1 cellular context compared by ENCODE assay signal in the genomic region with DNA sequence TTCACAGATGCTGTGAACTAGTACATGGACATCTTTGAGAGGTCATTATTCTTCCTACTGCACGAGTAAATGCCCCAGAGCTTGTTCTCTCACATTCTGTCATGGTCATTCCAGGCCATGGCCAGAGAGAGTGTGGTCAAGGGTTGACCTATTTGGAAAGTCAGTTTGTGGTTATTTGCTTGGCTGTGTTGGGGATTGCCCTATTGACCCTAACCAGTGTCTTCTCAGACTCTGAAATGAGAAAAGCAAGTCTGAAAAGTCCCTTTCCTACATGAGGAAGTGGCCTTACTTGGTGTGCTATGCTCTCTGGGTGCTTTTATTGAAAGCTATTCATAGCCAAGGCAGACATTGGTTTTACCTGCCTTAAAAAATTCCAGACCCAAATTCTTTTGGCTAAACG.
TF ChIP-seq lines count a peak whose summit lies in the region.

No MANE protein-coding gene starts in this region.

TF ChIP-seq in GM12878, 131 proteins besides CTCF, POLR2A, EP300 and RAD21 (continued from another document and continues in another):
- TF ChIP-seq, protein P1, sequence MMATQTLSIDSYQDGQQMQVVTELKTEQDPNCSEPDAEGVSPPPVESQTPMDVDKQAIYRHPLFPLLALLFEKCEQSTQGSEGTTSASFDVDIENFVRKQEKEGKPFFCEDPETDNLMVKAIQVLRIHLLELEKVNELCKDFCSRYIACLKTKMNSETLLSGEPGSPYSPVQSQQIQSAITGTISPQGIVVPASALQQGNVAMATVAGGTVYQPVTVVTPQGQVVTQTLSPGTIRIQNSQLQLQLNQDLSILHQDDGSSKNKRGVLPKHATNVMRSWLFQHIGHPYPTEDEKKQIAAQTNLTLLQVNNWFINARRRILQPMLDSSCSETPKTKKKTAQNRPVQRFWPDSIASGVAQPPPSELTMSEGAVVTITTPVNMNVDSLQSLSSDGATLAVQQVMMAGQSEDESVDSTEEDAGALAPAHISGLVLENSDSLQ (IDR thresholded peaks at IDR 0.05): no peak
- peak in 1 of 2 experiments; percentile 54; a peak in 1 of 4 replicates for TF ChIP-seq BHLHE40 (IDR thresholded peaks at IDR 0.05; ENCODE audit: borderline replicate concordance in 1 of 2, low read depth in 2 of 2, low read length in 1 of 2)
- TF ChIP-seq EED (IDR thresholded peaks at IDR 0.05; ENCODE audit: low read depth): peak; percentile 92
- TF ChIP-seq POLR2AphosphoS5 (IDR thresholded peaks at IDR 0.05; ENCODE audit: low read length): no peak
- no peak for TF ChIP-seq SMAD1 (IDR thresholded peaks at IDR 0.05; ENCODE audit: low read depth, partially characterized antibody)
- TF ChIP-seq, protein P2, sequence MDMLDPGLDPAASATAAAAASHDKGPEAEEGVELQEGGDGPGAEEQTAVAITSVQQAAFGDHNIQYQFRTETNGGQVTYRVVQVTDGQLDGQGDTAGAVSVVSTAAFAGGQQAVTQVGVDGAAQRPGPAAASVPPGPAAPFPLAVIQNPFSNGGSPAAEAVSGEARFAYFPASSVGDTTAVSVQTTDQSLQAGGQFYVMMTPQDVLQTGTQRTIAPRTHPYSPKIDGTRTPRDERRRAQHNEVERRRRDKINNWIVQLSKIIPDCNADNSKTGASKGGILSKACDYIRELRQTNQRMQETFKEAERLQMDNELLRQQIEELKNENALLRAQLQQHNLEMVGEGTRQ (IDR thresholded peaks at IDR 0.05; ENCODE audit: borderline replicate concordance, low read depth, low read length): no peak
- TF ChIP-seq RBBP5 (conservative IDR thresholded peaks at IDR 0.05): no peak
- peak; percentile 90 for TF ChIP-seq NFIC (IDR thresholded peaks at IDR 0.05; ENCODE audit: low read depth, low read length)
- TF ChIP-seq MTA3 (IDR thresholded peaks at IDR 0.05; ENCODE audit: borderline replicate concordance, low read length): no peak; the same call in 1 of the 2 replicates
- no peak for TF ChIP-seq ASH2L (IDR thresholded peaks at IDR 0.05; ENCODE audit: borderline replicate concordance, low read depth)
- TF ChIP-seq, protein P3, sequence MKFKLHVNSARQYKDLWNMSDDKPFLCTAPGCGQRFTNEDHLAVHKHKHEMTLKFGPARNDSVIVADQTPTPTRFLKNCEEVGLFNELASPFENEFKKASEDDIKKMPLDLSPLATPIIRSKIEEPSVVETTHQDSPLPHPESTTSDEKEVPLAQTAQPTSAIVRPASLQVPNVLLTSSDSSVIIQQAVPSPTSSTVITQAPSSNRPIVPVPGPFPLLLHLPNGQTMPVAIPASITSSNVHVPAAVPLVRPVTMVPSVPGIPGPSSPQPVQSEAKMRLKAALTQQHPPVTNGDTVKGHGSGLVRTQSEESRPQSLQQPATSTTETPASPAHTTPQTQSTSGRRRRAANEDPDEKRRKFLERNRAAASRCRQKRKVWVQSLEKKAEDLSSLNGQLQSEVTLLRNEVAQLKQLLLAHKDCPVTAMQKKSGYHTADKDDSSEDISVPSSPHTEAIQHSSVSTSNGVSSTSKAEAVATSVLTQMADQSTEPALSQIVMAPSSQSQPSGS (IDR thresholded peaks at IDR 0.05; ENCODE audit: low read length): peak; percentile 75
- no peak for TF ChIP-seq LARP7 (IDR thresholded peaks at IDR 0.05)
- no peak for TF ChIP-seq NRF1 (conservative IDR thresholded peaks at IDR 0.05; ENCODE audit: low read depth, low read length)
- peak; percentile 94 for TF ChIP-seq BCL11A (IDR thresholded peaks at IDR 0.05; ENCODE audit: low read depth, low read length)
- TF ChIP-seq, protein P4, sequence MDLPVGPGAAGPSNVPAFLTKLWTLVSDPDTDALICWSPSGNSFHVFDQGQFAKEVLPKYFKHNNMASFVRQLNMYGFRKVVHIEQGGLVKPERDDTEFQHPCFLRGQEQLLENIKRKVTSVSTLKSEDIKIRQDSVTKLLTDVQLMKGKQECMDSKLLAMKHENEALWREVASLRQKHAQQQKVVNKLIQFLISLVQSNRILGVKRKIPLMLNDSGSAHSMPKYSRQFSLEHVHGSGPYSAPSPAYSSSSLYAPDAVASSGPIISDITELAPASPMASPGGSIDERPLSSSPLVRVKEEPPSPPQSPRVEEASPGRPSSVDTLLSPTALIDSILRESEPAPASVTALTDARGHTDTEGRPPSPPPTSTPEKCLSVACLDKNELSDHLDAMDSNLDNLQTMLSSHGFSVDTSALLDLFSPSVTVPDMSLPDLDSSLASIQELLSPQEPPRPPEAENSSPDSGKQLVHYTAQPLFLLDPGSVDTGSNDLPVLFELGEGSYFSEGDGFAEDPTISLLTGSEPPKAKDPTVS (IDR thresholded peaks at IDR 0.05; ENCODE audit: low read depth, low read length): no peak
- TF ChIP-seq, protein P5, sequence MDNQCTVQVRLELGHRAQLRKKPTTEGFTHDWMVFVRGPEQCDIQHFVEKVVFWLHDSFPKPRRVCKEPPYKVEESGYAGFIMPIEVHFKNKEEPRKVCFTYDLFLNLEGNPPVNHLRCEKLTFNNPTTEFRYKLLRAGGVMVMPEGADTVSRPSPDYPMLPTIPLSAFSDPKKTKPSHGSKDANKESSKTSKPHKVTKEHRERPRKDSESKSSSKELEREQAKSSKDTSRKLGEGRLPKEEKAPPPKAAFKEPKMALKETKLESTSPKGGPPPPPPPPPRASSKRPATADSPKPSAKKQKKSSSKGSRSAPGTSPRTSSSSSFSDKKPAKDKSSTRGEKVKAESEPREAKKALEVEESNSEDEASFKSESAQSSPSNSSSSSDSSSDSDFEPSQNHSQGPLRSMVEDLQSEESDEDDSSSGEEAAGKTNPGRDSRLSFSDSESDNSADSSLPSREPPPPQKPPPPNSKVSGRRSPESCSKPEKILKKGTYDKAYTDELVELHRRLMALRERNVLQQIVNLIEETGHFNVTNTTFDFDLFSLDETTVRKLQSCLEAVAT (IDR thresholded peaks at IDR 0.05): peak; percentile 70; the same call in 1 of the 2 replicates
- no peak for TF ChIP-seq SREBF1 (IDR thresholded peaks at IDR 0.05; ENCODE audit: low read length)
- peak; percentile 48 to 92 for TF ChIP-seq SRF (IDR thresholded peaks at IDR 0.05; ENCODE audit: low read depth in 2 of 2, low read length in 2 of 2)
- peak; percentile 64; the same call in 1 of the 2 replicates for TF ChIP-seq GATAD2B (conservative IDR thresholded peaks at IDR 0.05; ENCODE audit: low read depth)
- TF ChIP-seq, protein P6, sequence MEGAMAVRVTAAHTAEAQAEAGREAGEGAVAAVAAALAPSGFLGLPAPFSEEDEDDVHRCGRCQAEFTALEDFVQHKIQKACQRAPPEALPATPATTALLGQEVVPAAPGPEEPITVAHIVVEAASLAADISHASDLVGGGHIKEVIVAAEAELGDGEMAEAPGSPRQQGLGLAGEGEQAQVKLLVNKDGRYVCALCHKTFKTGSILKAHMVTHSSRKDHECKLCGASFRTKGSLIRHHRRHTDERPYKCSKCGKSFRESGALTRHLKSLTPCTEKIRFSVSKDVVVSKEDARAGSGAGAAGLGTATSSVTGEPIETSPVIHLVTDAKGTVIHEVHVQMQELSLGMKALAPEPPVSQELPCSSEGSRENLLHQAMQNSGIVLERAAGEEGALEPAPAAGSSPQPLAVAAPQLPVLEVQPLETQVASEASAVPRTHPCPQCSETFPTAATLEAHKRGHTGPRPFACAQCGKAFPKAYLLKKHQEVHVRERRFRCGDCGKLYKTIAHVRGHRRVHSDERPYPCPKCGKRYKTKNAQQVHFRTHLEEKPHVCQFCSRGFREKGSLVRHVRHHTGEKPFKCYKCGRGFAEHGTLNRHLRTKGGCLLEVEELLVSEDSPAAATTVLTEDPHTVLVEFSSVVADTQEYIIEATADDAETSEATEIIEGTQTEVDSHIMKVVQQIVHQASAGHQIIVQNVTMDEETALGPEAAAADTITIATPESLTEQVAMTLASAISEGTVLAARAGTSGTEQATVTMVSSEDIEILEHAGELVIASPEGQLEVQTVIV (IDR thresholded peaks at IDR 0.05; ENCODE audit: borderline replicate concordance, partially characterized antibody): no peak
- no peak for TF ChIP-seq ZNF24 (IDR thresholded peaks at IDR 0.05)
- TF ChIP-seq, protein P7, sequence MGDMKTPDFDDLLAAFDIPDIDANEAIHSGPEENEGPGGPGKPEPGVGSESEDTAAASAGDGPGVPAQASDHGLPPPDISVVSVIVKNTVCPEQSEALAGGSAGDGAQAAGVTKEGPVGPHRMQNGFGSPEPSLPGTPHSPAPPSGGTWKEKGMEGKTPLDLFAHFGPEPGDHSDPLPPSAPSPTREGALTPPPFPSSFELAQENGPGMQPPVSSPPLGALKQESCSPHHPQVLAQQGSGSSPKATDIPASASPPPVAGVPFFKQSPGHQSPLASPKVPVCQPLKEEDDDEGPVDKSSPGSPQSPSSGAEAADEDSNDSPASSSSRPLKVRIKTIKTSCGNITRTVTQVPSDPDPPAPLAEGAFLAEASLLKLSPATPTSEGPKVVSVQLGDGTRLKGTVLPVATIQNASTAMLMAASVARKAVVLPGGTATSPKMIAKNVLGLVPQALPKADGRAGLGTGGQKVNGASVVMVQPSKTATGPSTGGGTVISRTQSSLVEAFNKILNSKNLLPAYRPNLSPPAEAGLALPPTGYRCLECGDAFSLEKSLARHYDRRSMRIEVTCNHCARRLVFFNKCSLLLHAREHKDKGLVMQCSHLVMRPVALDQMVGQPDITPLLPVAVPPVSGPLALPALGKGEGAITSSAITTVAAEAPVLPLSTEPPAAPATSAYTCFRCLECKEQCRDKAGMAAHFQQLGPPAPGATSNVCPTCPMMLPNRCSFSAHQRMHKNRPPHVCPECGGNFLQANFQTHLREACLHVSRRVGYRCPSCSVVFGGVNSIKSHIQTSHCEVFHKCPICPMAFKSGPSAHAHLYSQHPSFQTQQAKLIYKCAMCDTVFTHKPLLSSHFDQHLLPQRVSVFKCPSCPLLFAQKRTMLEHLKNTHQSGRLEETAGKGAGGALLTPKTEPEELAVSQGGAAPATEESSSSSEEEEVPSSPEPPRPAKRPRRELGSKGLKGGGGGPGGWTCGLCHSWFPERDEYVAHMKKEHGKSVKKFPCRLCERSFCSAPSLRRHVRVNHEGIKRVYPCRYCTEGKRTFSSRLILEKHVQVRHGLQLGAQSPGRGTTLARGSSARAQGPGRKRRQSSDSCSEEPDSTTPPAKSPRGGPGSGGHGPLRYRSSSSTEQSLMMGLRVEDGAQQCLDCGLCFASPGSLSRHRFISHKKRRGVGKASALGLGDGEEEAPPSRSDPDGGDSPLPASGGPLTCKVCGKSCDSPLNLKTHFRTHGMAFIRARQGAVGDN (IDR thresholded peaks at IDR 0.05): no peak
- TF ChIP-seq STAT1 (conservative IDR thresholded peaks at IDR 0.05): no peak
- TF ChIP-seq TBL1XR1 (IDR thresholded peaks at IDR 0.05; ENCODE audit: low read depth, low read length): no peak; the same call in 1 of the 2 replicates
- TF ChIP-seq, protein P8, sequence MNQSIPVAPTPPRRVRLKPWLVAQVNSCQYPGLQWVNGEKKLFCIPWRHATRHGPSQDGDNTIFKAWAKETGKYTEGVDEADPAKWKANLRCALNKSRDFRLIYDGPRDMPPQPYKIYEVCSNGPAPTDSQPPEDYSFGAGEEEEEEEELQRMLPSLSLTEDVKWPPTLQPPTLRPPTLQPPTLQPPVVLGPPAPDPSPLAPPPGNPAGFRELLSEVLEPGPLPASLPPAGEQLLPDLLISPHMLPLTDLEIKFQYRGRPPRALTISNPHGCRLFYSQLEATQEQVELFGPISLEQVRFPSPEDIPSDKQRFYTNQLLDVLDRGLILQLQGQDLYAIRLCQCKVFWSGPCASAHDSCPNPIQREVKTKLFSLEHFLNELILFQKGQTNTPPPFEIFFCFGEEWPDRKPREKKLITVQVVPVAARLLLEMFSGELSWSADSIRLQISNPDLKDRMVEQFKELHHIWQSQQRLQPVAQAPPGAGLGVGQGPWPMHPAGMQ (IDR thresholded peaks at IDR 0.05; ENCODE audit: borderline replicate concordance): no peak
- TF ChIP-seq, protein P9, sequence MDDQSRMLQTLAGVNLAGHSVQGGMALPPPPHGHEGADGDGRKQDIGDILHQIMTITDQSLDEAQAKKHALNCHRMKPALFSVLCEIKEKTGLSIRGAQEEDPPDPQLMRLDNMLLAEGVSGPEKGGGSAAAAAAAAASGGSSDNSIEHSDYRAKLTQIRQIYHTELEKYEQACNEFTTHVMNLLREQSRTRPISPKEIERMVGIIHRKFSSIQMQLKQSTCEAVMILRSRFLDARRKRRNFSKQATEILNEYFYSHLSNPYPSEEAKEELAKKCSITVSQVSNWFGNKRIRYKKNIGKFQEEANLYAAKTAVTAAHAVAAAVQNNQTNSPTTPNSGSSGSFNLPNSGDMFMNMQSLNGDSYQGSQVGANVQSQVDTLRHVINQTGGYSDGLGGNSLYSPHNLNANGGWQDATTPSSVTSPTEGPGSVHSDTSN (IDR thresholded peaks at IDR 0.05; ENCODE audit: insufficient replicate concordance, low read depth, low read length): no peak
- no peak for TF ChIP-seq WRNIP1 (IDR thresholded peaks at IDR 0.05; ENCODE audit: borderline replicate concordance, low read depth, low read length)
- TF ChIP-seq HCFC1 (IDR thresholded peaks at IDR 0.05; ENCODE audit: low read length): no peak
- TF ChIP-seq CBX3 (IDR thresholded peaks at IDR 0.05; ENCODE audit: borderline replicate concordance, low read depth): no peak
- TF ChIP-seq ATF7 (IDR thresholded peaks at IDR 0.05; ENCODE audit: low read depth): no peak
- peak; percentile 78 for TF ChIP-seq IRF4 (IDR thresholded peaks at IDR 0.05; ENCODE audit: low read depth, low read length)
- peak; percentile 70; the same call in 1 of the 2 replicates for TF ChIP-seq PAX5 (IDR thresholded peaks at IDR 0.05; ENCODE audit: borderline replicate concordance, low read depth, low read length)
- TF ChIP-seq SIN3A (IDR thresholded peaks at IDR 0.05; ENCODE audit: low read depth, low read length): no peak
- no peak for TF ChIP-seq TCF7 (IDR thresholded peaks at IDR 0.05; ENCODE audit: borderline replicate concordance)
- TF ChIP-seq BACH1 (IDR thresholded peaks at IDR 0.05; ENCODE audit: borderline replicate concordance): no peak
- TF ChIP-seq MEF2A (IDR thresholded peaks at IDR 0.05; ENCODE audit: insufficient read depth, low read depth, low read length): peak; percentile 53
- TF ChIP-seq PML (IDR thresholded peaks at IDR 0.05; ENCODE audit: low read length): no peak
- peak; percentile 91 for TF ChIP-seq FOXM1 (IDR thresholded peaks at IDR 0.05; ENCODE audit: low read depth, low read length)
- no peak for TF ChIP-seq SMC3 (IDR thresholded peaks at IDR 0.05; ENCODE audit: borderline replicate concordance, low read length)
- TF ChIP-seq, protein P10, sequence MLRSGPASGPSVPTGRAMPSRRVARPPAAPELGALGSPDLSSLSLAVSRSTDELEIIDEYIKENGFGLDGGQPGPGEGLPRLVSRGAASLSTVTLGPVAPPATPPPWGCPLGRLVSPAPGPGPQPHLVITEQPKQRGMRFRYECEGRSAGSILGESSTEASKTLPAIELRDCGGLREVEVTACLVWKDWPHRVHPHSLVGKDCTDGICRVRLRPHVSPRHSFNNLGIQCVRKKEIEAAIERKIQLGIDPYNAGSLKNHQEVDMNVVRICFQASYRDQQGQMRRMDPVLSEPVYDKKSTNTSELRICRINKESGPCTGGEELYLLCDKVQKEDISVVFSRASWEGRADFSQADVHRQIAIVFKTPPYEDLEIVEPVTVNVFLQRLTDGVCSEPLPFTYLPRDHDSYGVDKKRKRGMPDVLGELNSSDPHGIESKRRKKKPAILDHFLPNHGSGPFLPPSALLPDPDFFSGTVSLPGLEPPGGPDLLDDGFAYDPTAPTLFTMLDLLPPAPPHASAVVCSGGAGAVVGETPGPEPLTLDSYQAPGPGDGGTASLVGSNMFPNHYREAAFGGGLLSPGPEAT (IDR thresholded peaks at IDR 0.05; ENCODE audit: low read depth): peak; percentile 85
- TF ChIP-seq RUNX3 (IDR thresholded peaks at IDR 0.05; ENCODE audit: low read length): peak; percentile 99
- peak; percentile 73; the same call in 1 of the 2 replicates for TF ChIP-seq ZBED1 (IDR thresholded peaks at IDR 0.05; ENCODE audit: borderline replicate concordance)
- TF ChIP-seq NFXL1 (IDR thresholded peaks at IDR 0.05; ENCODE audit: borderline replicate concordance): no peak
- TF ChIP-seq CBX5 (IDR thresholded peaks at IDR 0.05; ENCODE audit: low read depth): 0 out of 2 replicates have a peak, but pooled peaks have one; percentile 42
